17 cellular contexts compared by ENCODE assay signal in genomic region chr1:153238536-153238935, GRCh38. TPM values are rescaled to one million over a fixed set of nuclear protein-coding genes. Genes with fewer than 3 reads are reported as not detected.
DNase-seq lines count a peak whose midpoint lies in the region; ATAC-seq and TF ChIP-seq lines count a peak whose summit lies in the region.
"Had no signal": no experiment of that assay in that cellular context is flagged by ENCODE, and none has a peak within 500 bp of the region (broad histone marks: within the 10 kb centered on the region; RNA-seq: fewer than 3 reads in every experiment).

No MANE protein-coding gene starts in this region.

- H3K36me3 ChIP-seq in breast epithelium = no peaks in the 10 kb centered on the region
- no peaks in the 10 kb centered on the region for H3K36me3 ChIP-seq in OCI-LY3 (replicated peaks; ENCODE audit: low read depth, low read length)
- no peaks in the 10 kb centered on the region for H3K36me3 ChIP-seq in esophagus squamous epithelium
- no peaks in the 10 kb centered on the region for H3K36me3 ChIP-seq in HAP-1 (replicated peaks)

- CTCF ChIA-PET in MCF 10A (lab: Yijun Ruan, JAX) = interaction anchor here (1.2 to 1.9 kb wide), 4 partner anchors 9 to 368 kb away, joined by 3 to 10 read pairs (median 4); no protein-coding TSS in a partner anchor

- no peak overlapping the region for H3K4me3 Mint-ChIP-seq in MCF 10A (ENCODE audit: unreplicated experiment)
- no peak overlapping the region for H3K4me3 Mint-ChIP-seq in effector memory CD8-positive, alpha-beta T cell
- H3K4me3 Mint-ChIP-seq: activated T-helper 17 cell treated with anti-CD3 and anti-CD28 coated beads, Interleukin-2, amount 50 U/mL, for 72 hours; immature natural killer cell; stimulated activated effector memory CD8-positive, alpha-beta T cell treated with anti-CD3 and anti-CD28 coated beads, Interleukin-12 subunit alpha, Interleukin-12 subunit beta, amount 100 ng/mL, for 72 hours had no signal

- H3K79me2 ChIP-seq in OCI-LY3 (ENCODE audit: low read length) = no peaks in the 10 kb centered on the region

- no peaks in the 10 kb centered on the region for H3K36me3 Mint-ChIP-seq in MCF 10A (ENCODE audit: insufficient read depth, unreplicated experiment)
- no peaks in the 10 kb centered on the region for H3K36me3 Mint-ChIP-seq in effector memory CD8-positive, alpha-beta T cell (ENCODE audit: insufficient read depth)
- H3K36me3 Mint-ChIP-seq: immature natural killer cell; stimulated activated effector memory CD8-positive, alpha-beta T cell treated with anti-CD3 and anti-CD28 coated beads, Interleukin-12 subunit alpha, Interleukin-12 subunit beta, amount 100 ng/mL, for 72 hours had no signal

- POLR2A ChIA-PET in MCF 10A (lab: Yijun Ruan, JAX) = no interaction called here

- no peaks in the 10 kb centered on the region for H3K4me1 Mint-ChIP-seq in MCF 10A (ENCODE audit: insufficient read depth, unreplicated experiment)
- H3K4me1 Mint-ChIP-seq in effector memory CD8-positive, alpha-beta T cell (ENCODE audit: low read depth in 2 of 2) = no peaks in the 10 kb centered on the region
- H3K4me1 Mint-ChIP-seq: activated T-helper 17 cell treated with anti-CD3 and anti-CD28 coated beads, Interleukin-2, amount 50 U/mL, for 72 hours; immature natural killer cell; stimulated activated effector memory CD8-positive, alpha-beta T cell treated with anti-CD3 and anti-CD28 coated beads, Interleukin-12 subunit alpha, Interleukin-12 subunit beta, amount 100 ng/mL, for 72 hours had no signal

- H3K4me1 ChIP-seq in breast epithelium (no peaks in the 10 kb centered on the region), OCI-LY3 (ENCODE audit: low read length) (no peaks in the 10 kb centered on the region), esophagus squamous epithelium (peaks cover 0 to under 1% (median 0%) of the 10 kb centered on the region in 3 donors), HAP-1 (no peaks in the 10 kb centered on the region)

- no TSS peak for BruUV-seq in MCF 10A (replicated peaks; lab: Mats Ljungman, UMichigan)

- no peak overlapping the region for H3K27ac Mint-ChIP-seq in MCF 10A (ENCODE audit: low read depth, unreplicated experiment)
- no peak overlapping the region for H3K27ac Mint-ChIP-seq in effector memory CD8-positive, alpha-beta T cell
- H3K27ac Mint-ChIP-seq: activated T-helper 17 cell treated with anti-CD3 and anti-CD28 coated beads, Interleukin-2, amount 50 U/mL, for 72 hours; immature natural killer cell; stimulated activated effector memory CD8-positive, alpha-beta T cell treated with anti-CD3 and anti-CD28 coated beads, Interleukin-12 subunit alpha, Interleukin-12 subunit beta, amount 100 ng/mL, for 72 hours had no signal

- H3K9me3 ChIP-seq in breast epithelium (no peaks in the 10 kb centered on the region), OCI-LY3 (ENCODE audit: insufficient read depth, low read length) (no peaks in the 10 kb centered on the region), esophagus squamous epithelium (no peaks in the 10 kb centered on the region), HAP-1 (no peaks in the 10 kb centered on the region)

- H3K27me3 ChIP-seq in breast epithelium (no peaks in the 10 kb centered on the region), OCI-LY3 (ENCODE audit: low read depth, low read length) (peaks cover 17% of the 10 kb centered on the region; the same call in 1 of the 2 replicates), esophagus squamous epithelium (peaks cover 0 to 3% (median 0%) of the 10 kb centered on the region in 4 donors), HAP-1 (ENCODE audit: low read depth) (peaks cover 8% of the 10 kb centered on the region; the same call in 1 of the 2 replicates)

- peak; percentile 25 for TF ChIP-seq CTCF in MCF 10A (IDR thresholded peaks at IDR 0.05; ENCODE audit: unreplicated experiment)
- TF ChIP-seq CTCF in breast epithelium (IDR thresholded peaks at IDR 0.05) = no peak
- TF ChIP-seq CTCF in OCI-LY3 (IDR thresholded peaks at IDR 0.05; ENCODE audit: low read depth, low read length) = peak; percentile 85
- peak in 5 of 6 experiments; percentile 10 to 42 (median 13) for TF ChIP-seq CTCF in esophagus squamous epithelium (IDR thresholded peaks at IDR 0.05)

- ATAC-seq in effector memory CD8-positive, alpha-beta T cell (replicated peaks) = no peak
- ATAC-seq: activated T-helper 17 cell treated with anti-CD3 and anti-CD28 coated beads, Interleukin-2, amount 50 U/mL, for 72 hours; stimulated activated effector memory CD8-positive, alpha-beta T cell treated with anti-CD3 and anti-CD28 coated beads, Interleukin-12 subunit alpha, Interleukin-12 subunit beta, amount 100 ng/mL, for 72 hours had no signal

- H2AFZ ChIP-seq in OCI-LY3 (ENCODE audit: low read depth, low read length) = no peak overlapping the region

- in situ Hi-C loops in HAP-1 (cut with MboI; ENCODE audit: low sequenced_read_pairs) = no loop called here

- 24 to 66% methylated on average over 2 of the region's 2 CpGs for WGBS in esophagus squamous epithelium, 2 donors

- intact Hi-C loops in MCF 10A (cut with micrococcal nuclease) = loop anchor here (5.0 kb wide), 1 partner anchor 39 kb away; no protein-coding TSS in a partner anchor
- intact Hi-C loops in breast epithelium (cut with DNase I; ENCODE audit: low total_unique reads) = no loop called here
- intact Hi-C loops in esophagus squamous epithelium (cut with DNase I) = no loop called here

- no peak overlapping the region for H3K4me2 ChIP-seq in OCI-LY3 (ENCODE audit: low read length)

- no peaks in the 10 kb centered on the region for H3K9me3 Mint-ChIP-seq in MCF 10A (ENCODE audit: unreplicated experiment)
- H3K9me3 Mint-ChIP-seq in effector memory CD8-positive, alpha-beta T cell = no peaks in the 10 kb centered on the region
- H3K9me3 Mint-ChIP-seq: activated T-helper 17 cell treated with anti-CD3 and anti-CD28 coated beads, Interleukin-2, amount 50 U/mL, for 72 hours; stimulated activated effector memory CD8-positive, alpha-beta T cell treated with anti-CD3 and anti-CD28 coated beads, Interleukin-12 subunit alpha, Interleukin-12 subunit beta, amount 100 ng/mL, for 72 hours had no signal

- DNase-seq in MCF 10A (ENCODE audit: unreplicated experiment) (peak; percentile 47), breast epithelium (ENCODE audit: low spot score in 2 of 2) (no peak), esophagus squamous epithelium (lab: John Stamatoyannopoulos, UW) (no peak), HAP-1 (ENCODE audit: low spot score in 2 of 2) (no peak), T-helper 2 cell (no peak)
- no peak for DNase-seq in effector memory CD8-positive, alpha-beta T cell
- DNase-seq in NK-92 treated with Interleukin-12 subunit alpha and Interleukin-12 subunit beta, amount 100 ng/mL, for 24 hours (lab: John Stamatoyannopoulos, UW) = no peak
- DNase-seq: activated CD4-positive, alpha-beta T cell treated with anti-CD3 and anti-CD28 coated beads, Interleukin-2, amount 50 U/mL, for 1 hour; anterior cingulate cortex; immature natural killer cell; NCI-H2081 treated with DMSO at 0.1 percent for 48 hours; retina; stimulated activated CD4-positive, alpha-beta T cell treated with anti-CD3 and anti-CD28 coated beads, Interleukin-4, amount 100 ng/mL, for 1 hour had no signal

- no peak overlapping the region for H3K27ac ChIP-seq in breast epithelium
- H3K27ac ChIP-seq in OCI-LY3 (ENCODE audit: low read length) = no peak overlapping the region
- no peak overlapping the region for H3K27ac ChIP-seq in esophagus squamous epithelium

- TF ChIP-seq POLR2A in breast epithelium (IDR thresholded peaks at IDR 0.05) = no peak
- no peak for TF ChIP-seq POLR2A in esophagus squamous epithelium (IDR thresholded peaks at IDR 0.05)

- H3K4me3 ChIP-seq in breast epithelium (no peak overlapping the region), OCI-LY3 (ENCODE audit: low read length) (no peak overlapping the region), esophagus squamous epithelium (no peak overlapping the region), HAP-1 (no peak overlapping the region)

- no peak overlapping the region for H3K9ac ChIP-seq in OCI-LY3 (ENCODE audit: low read length)

- peaks cover 62% of the 10 kb centered on the region for H3K27me3 Mint-ChIP-seq in MCF 10A (ENCODE audit: insufficient read depth, unreplicated experiment)
- peaks cover 23 to 43% of the 10 kb centered on the region in 2 donors for H3K27me3 Mint-ChIP-seq in effector memory CD8-positive, alpha-beta T cell

- no peaks in the 10 kb centered on the region for H4K20me1 ChIP-seq in OCI-LY3 (ENCODE audit: insufficient read depth, low read length)

RNA-seq across cellular contexts. Expression of gene LORICRIN, which starts 21.0 kb away (rescaled TPM):
- total RNA-seq in MCF 10A (2022) (not detected in 2 replicates), breast epithelium (not detected), esophagus squamous epithelium (not detected)
- total RNA-seq: activated T-helper 17 cell treated with anti-CD3 and anti-CD28 coated beads, Interleukin-2, amount 50 U/mL, for 72 hours; T-helper 2 cell treated with Interferon-gamma antibody and Interleukin-4, amounts not matched to agents 100 ng/mL and 5 ng/mL, for 36 hours had no signal

RNA-seq across cellular contexts. Expression of gene PRR9, which starts 21.2 kb away (rescaled TPM):
- total RNA-seq in MCF 10A (2022) (not detected in 2 replicates), breast epithelium (not detected), esophagus squamous epithelium (not detected)
- total RNA-seq: activated T-helper 17 cell treated with anti-CD3 and anti-CD28 coated beads, Interleukin-2, amount 50 U/mL, for 72 hours; T-helper 2 cell treated with Interferon-gamma antibody and Interleukin-4, amounts not matched to agents 100 ng/mL and 5 ng/mL, for 36 hours had no signal

RNA-seq across cellular contexts. Expression of gene LELP1, which starts 35.3 kb away (rescaled TPM):
- not detected in 2 replicates for total RNA-seq in MCF 10A (2022)
- not detected for total RNA-seq in breast epithelium
- not detected for total RNA-seq in esophagus squamous epithelium
- total RNA-seq: activated T-helper 17 cell treated with anti-CD3 and anti-CD28 coated beads, Interleukin-2, amount 50 U/mL, for 72 hours; T-helper 2 cell treated with Interferon-gamma antibody and Interleukin-4, amounts not matched to agents 100 ng/mL and 5 ng/mL, for 36 hours had no signal

Comparison
In these comparisons a context has a peak if more than half of its experiments do, and no peak if none do; other contexts are left out.
1. CTCF ChIP-seq: peak in MCF 10A (single experiment), OCI-LY3 (single experiment) and esophagus squamous epithelium (5 of 6); none in breast epithelium (0 of 3).